1 cellular context compared by ENCODE assay signal in genomic region chr1:39711359-39712340, GRCh38.
TF ChIP-seq lines count a peak whose summit lies in the region.

No MANE protein-coding gene starts in this region.

TF ChIP-seq in HepG2, 621 proteins besides CTCF, POLR2A, EP300 and RAD21:
- TF ChIP-seq TFAP4 (IDR thresholded peaks at IDR 0.05; ENCODE audit: borderline replicate concordance, low read depth): peak; percentile 23; the same call in 1 of the 2 replicates
- peak; percentile 31 for TF ChIP-seq TEAD3 (CRISPR knock-in tag; optimal IDR thresholded peaks at IDR 0.05; ENCODE audit: borderline replicate concordance)
- TF ChIP-seq ZNF773 (CRISPR knock-in tag; IDR thresholded peaks at IDR 0.05; ENCODE audit: borderline replicate concordance): no peak
- TF ChIP-seq MLXIP (CRISPR knock-in tag; IDR thresholded peaks at IDR 0.05; ENCODE audit: borderline replicate concordance): no peak
- no peak for TF ChIP-seq ZBTB42 (CRISPR knock-in tag; IDR thresholded peaks at IDR 0.05)
- no peak for TF ChIP-seq ATAD3A (CRISPR knock-in tag; IDR thresholded peaks at IDR 0.05)
- TF ChIP-seq CENPX (CRISPR knock-in tag; IDR thresholded peaks at IDR 0.05): no peak
- peak; percentile 55; the same call in 1 of the 2 replicates for TF ChIP-seq FOSL2 (CRISPR knock-in tag; IDR thresholded peaks at IDR 0.05)
- TF ChIP-seq NFE2L2 (IDR thresholded peaks at IDR 0.05; ENCODE audit: low read length): peak; percentile 47; the same call in 1 of the 2 replicates
- 0 out of 2 replicates have a peak, but pooled peaks have one; percentile 17 for TF ChIP-seq ZNF501 (CRISPR knock-in tag; IDR thresholded peaks at IDR 0.05)
- no peak for TF ChIP-seq KLF15 (CRISPR knock-in tag; IDR thresholded peaks at IDR 0.05; ENCODE audit: borderline replicate concordance)
- no peak for TF ChIP-seq ZNF281 (CRISPR knock-in tag; IDR thresholded peaks at IDR 0.05; ENCODE audit: borderline replicate concordance)
TF ChIP-seq in HepG2: peak in this region for 5.
